ENCODE assay signal across 8 cellular contexts in genomic region chr15:78177447-78177873, GRCh38. TPM values are rescaled to one million over a fixed set of nuclear protein-coding genes. Genes with fewer than 3 reads are reported as not detected.
DNase-seq lines count a peak whose midpoint lies in the region; ATAC-seq and TF ChIP-seq lines count a peak whose summit lies in the region.
"Had no signal": no experiment of that assay in that cellular context is flagged by ENCODE, and none has a peak within 500 bp of the region (broad histone marks: within the 10 kb centered on the region; RNA-seq: fewer than 3 reads in every experiment).

No MANE protein-coding gene starts in this region.

- H3K4me3 ChIP-seq in Loucy (ENCODE audit: low read length, poor library complexity, severe bottlenecking), result no peak overlapping the region

- H3K27me3 Mint-ChIP-seq in activated T-cell treated with anti-CD3 and anti-CD28 coated beads, Interleukin-2, amount 50 U/mL, for 24 hours, result no peaks in the 10 kb centered on the region

- DNase-seq in GM03348 (ENCODE audit: low spot score) (peak; percentile 66), Right ventricle myocardium superior (peak; percentile 60), retina (peak; percentile 43), NCI-H2107 (lab: John Stamatoyannopoulos, UW) (no peak)
- DNase-seq in activated T-cell treated with anti-CD3 and anti-CD28 coated beads, Interleukin-2, amount 50 U/mL, for 24 hours, result peak; percentile 47

- H3K9me2 ChIP-seq in Loucy (replicated peaks; ENCODE audit: low read depth, low read length), result no peaks in the 10 kb centered on the region

- no peaks in the 10 kb centered on the region for H3F3A ChIP-seq in Loucy (ENCODE audit: low read depth)

- H3K36me3 ChIP-seq in Loucy (ENCODE audit: insufficient read depth, low read length), result no peaks in the 10 kb centered on the region

- intact Hi-C loops in Right ventricle myocardium superior (cut with DNase I), result loop anchor here (5.0 kb wide), 1 partner anchor 65 kb away; no protein-coding TSS in a partner anchor

- H3K27ac Mint-ChIP-seq in activated T-cell treated with anti-CD3 and anti-CD28 coated beads, Interleukin-2, amount 50 U/mL, for 24 hours, result no peak overlapping the region

- peaks cover 16% of the 10 kb centered on the region for H3K36me3 Mint-ChIP-seq in activated T-cell treated with anti-CD3 and anti-CD28 coated beads, Interleukin-2, amount 50 U/mL, for 24 hours (ENCODE audit: low read depth)

- H3K27me3 ChIP-seq in Loucy (ENCODE audit: insufficient read depth, low read length, poor library complexity, severe bottlenecking), result no peaks in the 10 kb centered on the region

- peak; percentile 86 for TF ChIP-seq CTCF in Loucy (conservative IDR thresholded peaks at IDR 0.05; ENCODE audit: low read length)

- H3K9me3 Mint-ChIP-seq in activated T-cell treated with anti-CD3 and anti-CD28 coated beads, Interleukin-2, amount 50 U/mL, for 24 hours, result no peaks in the 10 kb centered on the region

- H3K4me1 ChIP-seq in Loucy (ENCODE audit: insufficient read depth, low read length, poor library complexity, severe bottlenecking), result peaks cover 31% of the 10 kb centered on the region

- H2AFZ ChIP-seq in Loucy (ENCODE audit: low read length), result no peak overlapping the region

- ATAC-seq in Right ventricle myocardium superior (ENCODE audit: poor library complexity) (peak; percentile 68), GM19328 (IDR thresholded peaks at IDR 0.05; ENCODE audit: unreplicated experiment) (no peak)

- no peaks in the 10 kb centered on the region for H3K9me3 ChIP-seq in Loucy (ENCODE audit: insufficient read depth, low read depth, low read length)

- H4K20me1 ChIP-seq in Loucy (ENCODE audit: insufficient read depth, low read length, poor library complexity, severe bottlenecking), result no peaks in the 10 kb centered on the region

- no peak overlapping the region for H3K4me3 Mint-ChIP-seq in activated T-cell treated with anti-CD3 and anti-CD28 coated beads, Interleukin-2, amount 50 U/mL, for 24 hours

- no peaks in the 10 kb centered on the region for H3K79me2 ChIP-seq in Loucy (ENCODE audit: insufficient read depth, low read length)

- H3K4me1 Mint-ChIP-seq in activated T-cell treated with anti-CD3 and anti-CD28 coated beads, Interleukin-2, amount 50 U/mL, for 24 hours (ENCODE audit: low read depth), result peaks cover 20% of the 10 kb centered on the region

- H3K9ac ChIP-seq in Loucy (ENCODE audit: low read depth, low read length, poor library complexity, severe bottlenecking), result no peak overlapping the region

- no peak overlapping the region for H3K4me2 ChIP-seq in Loucy (ENCODE audit: low read depth, low read length, poor library complexity, severe bottlenecking)

RNA-seq across cellular contexts. Expression of gene IDH3A, which starts 28.3 kb away (rescaled TPM):
- total RNA-seq in Right ventricle myocardium superior, result 448 TPM

RNA-seq across cellular contexts. Expression of gene CIB2, which starts 46.2 kb away (rescaled TPM):
- 21.9 TPM for total RNA-seq in Right ventricle myocardium superior

RNA-seq across cellular contexts. Expression of gene ACSBG1, which starts 56.9 kb away (rescaled TPM):
- total RNA-seq in Right ventricle myocardium superior, result 0.38 TPM
- total RNA-seq: T-helper 1 cell treated with Interleukin-12 subunit alpha and Interleukin-12 subunit beta and Interleukin-4 antibody, amounts not matched to agents 30 ng/mL and 1 ng/mL, for 36 hours had no signal
